In genomic region chr1:5161372-5161771, GRCh38 we compare ENCODE assay signal across 19 cellular contexts.
DNase-seq lines count a peak whose midpoint lies in the region; ATAC-seq and TF ChIP-seq lines count a peak whose summit lies in the region.
"Had no signal": no experiment of that assay in that cellular context is flagged by ENCODE, and none has a peak within 500 bp of the region (broad histone marks: within the 10 kb centered on the region; RNA-seq: fewer than 3 reads in every experiment).

No MANE protein-coding gene starts in this region.

- DNase-seq in NCI-H1417 (lab: John Stamatoyannopoulos, UW), result peak in 2 of 3 experiments; percentile 13 to 52
- no peak for DNase-seq in NCI-H1417 treated with DMSO at 0.1 percent for 48 hours (lab: John Stamatoyannopoulos, UW)
- peak; percentile 59 for DNase-seq in COLO668 (lab: John Stamatoyannopoulos, UW; ENCODE audit: unreplicated experiment)
- peak; percentile 6 for DNase-seq in NCI-H510A (lab: John Stamatoyannopoulos, UW)
- peak; percentile 16 for DNase-seq in hepatocyte (ENCODE audit: low spot score)
- no peak for DNase-seq in foreskin keratinocyte
- no peak for DNase-seq in NK-92 treated with Interleukin-12 subunit alpha and Interleukin-12 subunit beta, amount 100 ng/mL, for 24 hours (lab: John Stamatoyannopoulos, UW)
- DNase-seq: 8988T; CD4-positive, alpha-beta memory T cell; DMS79 treated with DMSO at 0.1 percent for 48 hours; GDM1; KG1; NCI-H1694; NCI-H524; PC-9; T-cell had no signal

- 53% methylated on average over 4 of the region's 4 CpGs for WGBS in hepatocyte (ENCODE audit: low lambda C conversion rate, missing lambda C conversion rate)

- no peak overlapping the region for H2AFZ ChIP-seq in hepatocyte
- H2AFZ ChIP-seq: PC-9 had no signal

- H3K36me3 ChIP-seq in hepatocyte (replicated peaks; ENCODE audit: insufficient read depth, low read depth), result no peaks in the 10 kb centered on the region

- ATAC-seq in foreskin keratinocyte, result no peak
- no peak for ATAC-seq in HG03139 (IDR thresholded peaks at IDR 0.05; ENCODE audit: unreplicated experiment)
- ATAC-seq: GM12878, HepG2, T-cell had no signal

- H3K4me3 ChIP-seq in hepatocyte, result no peak overlapping the region
- H3K4me3 ChIP-seq: GM12878, PC-9 had no signal

- no peaks in the 10 kb centered on the region for H4K20me1 ChIP-seq in hepatocyte (ENCODE audit: insufficient read depth, poor library complexity, severe bottlenecking)

- no peaks in the 10 kb centered on the region for H3K79me2 ChIP-seq in hepatocyte

- H3K4me1 ChIP-seq in hepatocyte (ENCODE audit: insufficient read depth), result no peaks in the 10 kb centered on the region
- no peaks in the 10 kb centered on the region for H3K4me1 ChIP-seq in foreskin keratinocyte

- no peaks in the 10 kb centered on the region for H3K9me3 ChIP-seq in hepatocyte (ENCODE audit: low read depth)

- H3K27ac ChIP-seq in hepatocyte (no peak overlapping the region), foreskin keratinocyte (no peak overlapping the region)
- H3K27ac ChIP-seq: PC-9 had no signal

- H3K9me2 ChIP-seq in hepatocyte (replicated peaks; ENCODE audit: insufficient read depth), result no peaks in the 10 kb centered on the region

- H3K27me3 ChIP-seq in hepatocyte, result no peaks in the 10 kb centered on the region
- H3K27me3 ChIP-seq in foreskin keratinocyte, result no peaks in the 10 kb centered on the region

- no peak overlapping the region for H3K4me2 ChIP-seq in hepatocyte
- H3K4me2 ChIP-seq: PC-9 had no signal

- TF ChIP-seq CTCF in hepatocyte (IDR thresholded peaks at IDR 0.05; ENCODE audit: poor library complexity) (no peak), foreskin keratinocyte (conservative IDR thresholded peaks at IDR 0.05) (no peak)

Comparison
In these comparisons a context has a peak if more than half of its experiments do, and no peak if none do; other contexts are left out.
1. DNase-seq: peak in NCI-H1417 (2 of 3), COLO668 (single experiment), NCI-H510A (single experiment) and hepatocyte (single experiment); none in NCI-H1417 treated with DMSO at 0.1 percent for 48 hours (single experiment), foreskin keratinocyte (0 of 2) and NK-92 treated with Interleukin-12 subunit alpha and Interleukin-12 subunit beta, amount 100 ng/mL, for 24 hours (single experiment).